ENCODE assay signal across 15 cellular contexts in genomic region chr10:21737061-21737460, GRCh38.
DNase-seq lines count a peak whose midpoint lies in the region; ATAC-seq lines count a peak whose summit lies in the region.
"Had no signal": no experiment of that assay in that cellular context is flagged by ENCODE, and none has a peak within 500 bp of the region (broad histone marks: within the 10 kb centered on the region; RNA-seq: fewer than 3 reads in every experiment).

No MANE protein-coding gene starts in this region.

- H3K36me3 Mint-ChIP-seq in activated naive CD4-positive, alpha-beta T cell treated with anti-CD3 and anti-CD28 coated beads, Interleukin-2, amount 50 U/mL, for 24 hours, result peaks cover 27% of the 10 kb centered on the region
- peaks cover 34% of the 10 kb centered on the region for H3K36me3 Mint-ChIP-seq in central memory CD8-positive, alpha-beta T cell (ENCODE audit: insufficient read depth)

- H3K4me3 Mint-ChIP-seq in activated naive CD4-positive, alpha-beta T cell treated with anti-CD3 and anti-CD28 coated beads, Interleukin-2, amount 50 U/mL, for 24 hours, result no peak overlapping the region
- H3K4me3 Mint-ChIP-seq in central memory CD8-positive, alpha-beta T cell, result no peak overlapping the region
- H3K4me3 Mint-ChIP-seq in stimulated activated naive CD8-positive, alpha-beta T cell treated with anti-CD3 and anti-CD28 coated beads, Interleukin-15, amount 100 ng/mL, for 72 hours, result no peak overlapping the region

- no peak for ATAC-seq in central memory CD8-positive, alpha-beta T cell (replicated peaks; ENCODE audit: extremely low read depth, poor library complexity, severe bottlenecking)
- ATAC-seq in stimulated activated naive CD8-positive, alpha-beta T cell treated with anti-CD3 and anti-CD28 coated beads, Interleukin-15, amount 100 ng/mL, for 72 hours, result no peak
- no peak for ATAC-seq in HG02763 (IDR thresholded peaks at IDR 0.05; ENCODE audit: unreplicated experiment)
- no peak for ATAC-seq in HG02938 (IDR thresholded peaks at IDR 0.05; ENCODE audit: unreplicated experiment)
- ATAC-seq: left lobe of liver, PC-3, psoas muscle had no signal

- H3K9me3 Mint-ChIP-seq in activated naive CD4-positive, alpha-beta T cell treated with anti-CD3 and anti-CD28 coated beads, Interleukin-2, amount 50 U/mL, for 24 hours, result no peaks in the 10 kb centered on the region
- H3K9me3 Mint-ChIP-seq in central memory CD8-positive, alpha-beta T cell, result no peaks in the 10 kb centered on the region
- H3K9me3 Mint-ChIP-seq in stimulated activated naive CD8-positive, alpha-beta T cell treated with anti-CD3 and anti-CD28 coated beads, Interleukin-15, amount 100 ng/mL, for 72 hours, result no peaks in the 10 kb centered on the region

- peak overlapping the region; percentile 69 for H3K27ac Mint-ChIP-seq in activated naive CD4-positive, alpha-beta T cell treated with anti-CD3 and anti-CD28 coated beads, Interleukin-2, amount 50 U/mL, for 24 hours
- H3K27ac Mint-ChIP-seq in central memory CD8-positive, alpha-beta T cell (ENCODE audit: low read depth), result peak overlapping the region; percentile 88
- peak overlapping the region; percentile 9 to 84 for H3K27ac Mint-ChIP-seq in stimulated activated naive CD8-positive, alpha-beta T cell treated with anti-CD3 and anti-CD28 coated beads, Interleukin-15, amount 100 ng/mL, for 72 hours

- peaks cover 66% of the 10 kb centered on the region for H3K4me1 Mint-ChIP-seq in activated naive CD4-positive, alpha-beta T cell treated with anti-CD3 and anti-CD28 coated beads, Interleukin-2, amount 50 U/mL, for 24 hours
- peaks cover 43% of the 10 kb centered on the region for H3K4me1 Mint-ChIP-seq in central memory CD8-positive, alpha-beta T cell
- peaks cover 47% of the 10 kb centered on the region for H3K4me1 Mint-ChIP-seq in stimulated activated naive CD8-positive, alpha-beta T cell treated with anti-CD3 and anti-CD28 coated beads, Interleukin-15, amount 100 ng/mL, for 72 hours

- no peak for DNase-seq in activated naive CD4-positive, alpha-beta T cell (lab: John Stamatoyannopoulos, UW)
- peak; percentile 43 for DNase-seq in NOMO-1 treated with dmso at 0.1 percent for 144 hours (lab: John Stamatoyannopoulos, UW; ENCODE audit: unreplicated experiment)
- no peak for DNase-seq in central memory CD8-positive, alpha-beta T cell (ENCODE audit: low spot score in 2 of 2)
- DNase-seq in stimulated activated naive CD8-positive, alpha-beta T cell treated with anti-CD3 and anti-CD28 coated beads, Interleukin-15, amount 100 ng/mL, for 72 hours, result no peak
- no peak for DNase-seq in NCI-H524 treated with DMSO at 0.1 percent for 48 hours (lab: John Stamatoyannopoulos, UW)
- DNase-seq: foreskin fibroblast; NCI-H2081; NCI-H526; PC-3; psoas muscle; stimulated activated CD4-positive, alpha-beta T cell treated with anti-CD3 and anti-CD28 coated beads, Interleukin-12 subunit alpha, Interleukin-12 subunit beta, amount 100 ng/mL, for 4 hours had no signal

- no peaks in the 10 kb centered on the region for H3K27me3 Mint-ChIP-seq in activated naive CD4-positive, alpha-beta T cell treated with anti-CD3 and anti-CD28 coated beads, Interleukin-2, amount 50 U/mL, for 24 hours
- no peaks in the 10 kb centered on the region for H3K27me3 Mint-ChIP-seq in central memory CD8-positive, alpha-beta T cell
- no peaks in the 10 kb centered on the region for H3K27me3 Mint-ChIP-seq in stimulated activated naive CD8-positive, alpha-beta T cell treated with anti-CD3 and anti-CD28 coated beads, Interleukin-15, amount 100 ng/mL, for 72 hours
